Comparison of ENCODE assay signal across 1 cellular context in the genomic region with DNA sequence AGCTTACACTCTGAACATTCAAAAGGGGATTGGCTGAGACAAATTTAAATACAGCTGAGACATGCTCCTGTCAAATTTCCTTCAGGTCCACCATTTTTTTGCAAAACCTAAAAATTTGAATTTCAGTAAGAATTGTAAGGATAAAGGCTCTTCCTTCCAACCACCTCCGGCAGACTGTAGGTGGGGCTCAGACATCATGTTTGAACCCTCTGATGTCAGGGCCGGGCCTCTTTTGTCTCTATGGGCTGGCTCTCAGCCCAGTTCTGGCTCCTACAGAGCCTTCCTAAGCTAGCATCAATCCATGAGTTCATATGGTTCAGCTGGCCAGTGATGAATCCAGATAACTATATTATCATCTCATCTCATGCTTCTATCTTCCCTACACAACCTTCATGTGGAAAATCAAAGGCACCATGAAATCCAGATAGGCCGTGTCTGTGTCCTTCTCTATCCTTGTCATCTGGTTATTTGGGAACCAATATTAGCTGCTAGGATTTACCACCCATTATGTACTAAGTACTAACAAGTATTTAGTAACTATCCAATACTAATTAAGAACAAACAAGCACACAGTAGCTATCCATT.
TF ChIP-seq lines count a peak whose summit lies in the region.

No MANE protein-coding gene starts in this region.

TF ChIP-seq in liver, 16 proteins besides CTCF, POLR2A, EP300 and RAD21 (continued from another document):
- TF ChIP-seq, protein P1, sequence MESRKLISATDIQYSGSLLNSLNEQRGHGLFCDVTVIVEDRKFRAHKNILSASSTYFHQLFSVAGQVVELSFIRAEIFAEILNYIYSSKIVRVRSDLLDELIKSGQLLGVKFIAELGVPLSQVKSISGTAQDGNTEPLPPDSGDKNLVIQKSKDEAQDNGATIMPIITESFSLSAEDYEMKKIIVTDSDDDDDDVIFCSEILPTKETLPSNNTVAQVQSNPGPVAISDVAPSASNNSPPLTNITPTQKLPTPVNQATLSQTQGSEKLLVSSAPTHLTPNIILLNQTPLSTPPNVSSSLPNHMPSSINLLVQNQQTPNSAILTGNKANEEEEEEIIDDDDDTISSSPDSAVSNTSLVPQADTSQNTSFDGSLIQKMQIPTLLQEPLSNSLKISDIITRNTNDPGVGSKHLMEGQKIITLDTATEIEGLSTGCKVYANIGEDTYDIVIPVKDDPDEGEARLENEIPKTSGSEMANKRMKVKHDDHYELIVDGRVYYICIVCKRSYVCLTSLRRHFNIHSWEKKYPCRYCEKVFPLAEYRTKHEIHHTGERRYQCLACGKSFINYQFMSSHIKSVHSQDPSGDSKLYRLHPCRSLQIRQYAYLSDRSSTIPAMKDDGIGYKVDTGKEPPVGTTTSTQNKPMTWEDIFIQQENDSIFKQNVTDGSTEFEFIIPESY (IDR thresholded peaks at IDR 0.05) = no peak
- TF ChIP-seq, protein P2, sequence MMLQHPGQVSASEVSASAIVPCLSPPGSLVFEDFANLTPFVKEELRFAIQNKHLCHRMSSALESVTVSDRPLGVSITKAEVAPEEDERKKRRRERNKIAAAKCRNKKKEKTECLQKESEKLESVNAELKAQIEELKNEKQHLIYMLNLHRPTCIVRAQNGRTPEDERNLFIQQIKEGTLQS (IDR thresholded peaks at IDR 0.05) = no peak
- TF ChIP-seq TAF1 (conservative IDR thresholded peaks at IDR 0.05) = no peak
- no peak for TF ChIP-seq JUND (IDR thresholded peaks at IDR 0.05)
- TF ChIP-seq FOXA2 (IDR thresholded peaks at IDR 0.05) = no peak
- no peak for TF ChIP-seq YY1 (IDR thresholded peaks at IDR 0.05)
- TF ChIP-seq HNF4A (conservative IDR thresholded peaks at IDR 0.05) = no peak
- no peak for TF ChIP-seq REST (IDR thresholded peaks at IDR 0.05)
- TF ChIP-seq FOXA1 (IDR thresholded peaks at IDR 0.05) = no peak
- no peak for TF ChIP-seq EGR1 (IDR thresholded peaks at IDR 0.05; ENCODE audit: low read depth in 2 of 2)
